ENCODE assay signal across 8 cellular contexts in the genomic region with DNA sequence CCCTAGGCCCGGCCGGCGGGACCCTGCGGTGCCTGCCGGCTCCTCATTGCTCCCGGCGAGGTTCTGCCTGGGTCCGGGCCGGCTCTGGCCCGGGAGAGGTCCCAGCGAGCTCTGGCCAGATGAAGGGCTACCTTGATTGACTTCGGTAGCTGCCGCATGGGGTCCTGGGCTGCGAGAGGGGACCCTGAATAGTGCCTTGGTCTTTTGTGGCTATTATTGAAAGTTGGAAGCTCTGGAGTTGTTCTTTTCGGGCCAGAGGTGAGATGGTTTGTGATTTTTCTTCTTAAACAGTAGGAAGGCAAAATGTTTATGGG. TPM values are rescaled to one million over a fixed set of nuclear protein-coding genes. Genes with fewer than 3 reads are reported as not detected.
DNase-seq lines count a peak whose midpoint lies in the region; ATAC-seq and TF ChIP-seq lines count a peak whose summit lies in the region.

No MANE protein-coding gene starts in this region.

- H3K36me3 Mint-ChIP-seq in neural crest cell (ENCODE audit: low read depth) = peaks cover 2% of the 10 kb centered on the region

- no peak for TF ChIP-seq CTCF in C4-2B (conservative IDR thresholded peaks at IDR 0.05)
- TF ChIP-seq CTCF in MM.1S (IDR thresholded peaks at IDR 0.05; ENCODE audit: low read length) = no peak
- no peak for TF ChIP-seq CTCF in neural crest cell (conservative IDR thresholded peaks at IDR 0.05)
- TF ChIP-seq CTCF in GM10248 (IDR thresholded peaks at IDR 0.05; ENCODE audit: control extremely low read depth, extremely low read depth, low read depth, missing control alignments) = no peak

- no peaks in the 10 kb centered on the region for H3K9me3 ChIP-seq in MM.1S (replicated peaks; ENCODE audit: insufficient read depth, low read length)
- H3K9me3 ChIP-seq in effector memory CD4-positive, alpha-beta T cell (ENCODE audit: control insufficient read depth, low read length) = no peaks in the 10 kb centered on the region

- no peaks in the 10 kb centered on the region for H3K27me3 ChIP-seq in MM.1S (replicated peaks; ENCODE audit: insufficient read depth, low read length)
- H3K27me3 ChIP-seq in effector memory CD4-positive, alpha-beta T cell (replicated peaks; ENCODE audit: control insufficient read depth, insufficient read depth, low read length, poor library complexity, severe bottlenecking) = no peaks in the 10 kb centered on the region

- H3K4me1 ChIP-seq in MM.1S (ENCODE audit: low read length) = peaks cover 17% of the 10 kb centered on the region
- peaks cover 16% of the 10 kb centered on the region for H3K4me1 ChIP-seq in effector memory CD4-positive, alpha-beta T cell (ENCODE audit: control insufficient read depth, insufficient read depth, low read length, poor library complexity, severe bottlenecking)

- H3K4me3 ChIP-seq in MM.1S (ENCODE audit: low read length) = peak overlapping the region; percentile 84
- peak overlapping the region; percentile 96 for H3K4me3 ChIP-seq in effector memory CD4-positive, alpha-beta T cell (ENCODE audit: insufficient read depth, low read depth, low read length, poor library complexity, severe bottlenecking)

- no peaks in the 10 kb centered on the region; the same call in 1 of the 2 replicates for H3F3A ChIP-seq in MM.1S (ENCODE audit: insufficient read depth, low read length)

- H3K4me1 Mint-ChIP-seq in neural crest cell = peaks cover 19% of the 10 kb centered on the region

- peak overlapping the region; percentile 94 for H3K4me3 Mint-ChIP-seq in neural crest cell

- no peaks in the 10 kb centered on the region for H3K9me2 ChIP-seq in MM.1S (replicated peaks; ENCODE audit: insufficient read depth, low read length)

- peak overlapping the region; percentile 87 for H2AFZ ChIP-seq in MM.1S (ENCODE audit: low read length)

- H3K27ac ChIP-seq in C4-2B (peak overlapping the region; percentile 98), MM.1S (ENCODE audit: low read length) (peak overlapping the region; percentile 79; the same call in 1 of the 2 replicates)
- H3K27ac ChIP-seq in effector memory CD4-positive, alpha-beta T cell (ENCODE audit: insufficient read depth, low read length, poor library complexity, severe bottlenecking) = peak overlapping the region; percentile 90

- no peak for DNase-seq in MM.1S
- DNase-seq in effector memory CD4-positive, alpha-beta T cell = no peak
- DNase-seq in neural crest cell (ENCODE audit: low read depth, low spot score) = no peak
- DNase-seq in SHP77 treated with DMSO at 0.1 percent for 48 hours (lab: John Stamatoyannopoulos, UW) = no peak
- no peak for DNase-seq in GM10248 (ENCODE audit: extremely low spot score)

- H3K27me3 Mint-ChIP-seq in neural crest cell (ENCODE audit: low read depth) = no peaks in the 10 kb centered on the region

- no peaks in the 10 kb centered on the region; the same call in 1 of the 2 replicates for H3K36me3 ChIP-seq in MM.1S (replicated peaks; ENCODE audit: insufficient read depth, low read length)
- peaks cover 3% of the 10 kb centered on the region for H3K36me3 ChIP-seq in effector memory CD4-positive, alpha-beta T cell (ENCODE audit: control insufficient read depth, insufficient read depth, low read length)

- POLR2A ChIA-PET in GM10248 (lab: Yijun Ruan, JAX) = no interaction called here

- peak overlapping the region; percentile 87 for H3K9ac ChIP-seq in MM.1S (ENCODE audit: low read length)

- peak overlapping the region; percentile 32 for H3K27ac Mint-ChIP-seq in neural crest cell (ENCODE audit: unreplicated experiment)

- peaks cover 55% of the 10 kb centered on the region for H3K79me2 ChIP-seq in MM.1S (ENCODE audit: low read length)

- H3K9me3 Mint-ChIP-seq in neural crest cell = peaks cover 3% of the 10 kb centered on the region

- CTCF ChIA-PET in GM10248 (lab: Yijun Ruan, JAX) = no interaction called here

- ATAC-seq in HG02973 (IDR thresholded peaks at IDR 0.05; ENCODE audit: unreplicated experiment) = no peak
- no peak for ATAC-seq in HG02798 (IDR thresholded peaks at IDR 0.05; ENCODE audit: poor library complexity, unreplicated experiment)

- no peaks in the 10 kb centered on the region for H4K20me1 ChIP-seq in MM.1S (ENCODE audit: insufficient read depth, low read length)

- H3K4me2 ChIP-seq in MM.1S (ENCODE audit: low read depth, low read length) = peak overlapping the region; percentile 63

RNA-seq across cellular contexts. Expression of gene NAA35, which starts 0.6 kb away (rescaled TPM):
- total RNA-seq in neural crest cell = 35.3 and 35.8 TPM in 2 replicates
